In genomic region chr6:157095084-157095483, GRCh38 we compare ENCODE assay signal across 19 cellular contexts.
"Had no signal": no experiment of that assay in that cellular context is flagged by ENCODE, and none has a peak within 500 bp of the region (broad histone marks: within the 10 kb centered on the region; RNA-seq: fewer than 3 reads in every experiment).

No MANE protein-coding gene starts in this region.

- H3K4me3 Mint-ChIP-seq: activated T-cell treated with anti-CD3 and anti-CD28 coated beads, Interleukin-2, amount 50 U/mL, for 72 hours; mesothelial cell of epicardium had no signal

- H3K27me3 ChIP-seq: ovary had no signal

- ATAC-seq: activated naive CD4-positive, alpha-beta T cell treated with anti-CD3 and anti-CD28 coated beads, Interleukin-2, amount 50 U/mL, for 72 hours; activated T-cell treated with anti-CD3 and anti-CD28 coated beads, Interleukin-2, amount 50 U/mL, for 72 hours; sciatic nerve had no signal

- H3K9me3 Mint-ChIP-seq: activated naive CD4-positive, alpha-beta T cell treated with anti-CD3 and anti-CD28 coated beads, Interleukin-2, amount 50 U/mL, for 72 hours; activated T-cell treated with anti-CD3 and anti-CD28 coated beads, Interleukin-2, amount 50 U/mL, for 72 hours; mesothelial cell of epicardium had no signal

- H3K4me2 ChIP-seq: SK-N-SH had no signal

- H3K9ac ChIP-seq: SK-N-SH had no signal

- H3K36me3 ChIP-seq: ovary had no signal

- H3K4me3 ChIP-seq: lung, ovary had no signal

- H3K9me3 ChIP-seq: ovary, SK-N-SH had no signal

- DNase-seq: activated CD4-positive, alpha-beta T cell treated with anti-CD3 and anti-CD28 coated beads, Interleukin-2, amount 50 U/mL, for 1 hour; activated CD8-positive, alpha-beta memory T cell treated with anti-CD3 and anti-CD28 coated beads, Interleukin-2, amount 50 U/mL, for 4 hours; activated gamma-delta T cell treated with Interleukin-2 at 50 U/mL for 16 hours; activated T-cell treated with anti-CD3 and anti-CD28 coated beads, Interleukin-2, amount 50 U/mL, for 72 hours; amygdala; caudate nucleus; erythroblast; foreskin melanocyte; kidney; ovary; SK-N-SH; stimulated activated CD4-positive, alpha-beta T cell treated with anti-CD3 and anti-CD28 coated beads, Interleukin-4, amount 100 ng/mL, for 4 hours; stimulated activated naive CD4-positive, alpha-beta T cell; T-helper 1 cell; T1000 had no signal

- H3K27ac ChIP-seq: ovary had no signal

- H3K27ac Mint-ChIP-seq: activated T-cell treated with anti-CD3 and anti-CD28 coated beads, Interleukin-2, amount 50 U/mL, for 72 hours had no signal
